In the genomic region with DNA sequence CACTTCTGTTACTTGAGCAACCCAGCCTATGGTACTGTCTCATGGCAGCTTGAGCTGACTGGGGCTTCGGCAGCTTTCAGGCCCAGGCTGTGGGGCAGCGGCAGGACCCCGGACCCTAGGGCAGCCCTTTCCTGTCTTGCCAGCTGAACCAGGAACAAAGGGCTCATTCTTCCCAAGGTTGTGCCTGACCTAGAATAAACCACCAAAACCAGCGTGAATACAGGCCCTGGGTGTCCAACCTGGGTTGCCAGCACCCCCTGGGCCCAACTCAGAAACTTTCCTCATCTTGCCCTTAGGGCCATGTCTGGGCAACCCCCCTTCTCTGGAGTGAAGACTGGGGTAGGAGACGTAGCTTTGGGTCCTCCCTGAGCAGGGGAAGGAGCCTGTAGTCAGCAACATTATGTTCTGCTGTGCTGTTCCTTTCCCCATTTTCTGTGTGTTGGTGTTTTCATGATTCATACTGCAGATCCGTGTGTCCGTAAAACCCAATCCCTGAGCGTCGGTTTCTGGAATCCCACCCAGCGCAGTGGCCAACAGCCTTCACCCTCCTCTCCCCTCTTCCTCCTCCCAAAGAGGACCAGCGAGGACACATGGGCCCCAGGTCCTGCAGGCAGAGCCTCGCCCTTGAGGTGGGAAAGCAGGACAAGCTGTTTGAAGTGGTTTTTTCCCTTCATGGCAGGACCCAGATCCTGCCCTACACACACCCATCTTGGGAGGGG, we compare ENCODE assay signal across 16 cellular contexts. TPM values are rescaled to one million over a fixed set of nuclear protein-coding genes. Genes with fewer than 3 reads are reported as not detected.
DNase-seq lines count a peak whose midpoint lies in the region; ATAC-seq and TF ChIP-seq lines count a peak whose summit lies in the region.
"Had no signal": no experiment of that assay in that cellular context is flagged by ENCODE, and none has a peak within 500 bp of the region (broad histone marks: within the 10 kb centered on the region; RNA-seq: fewer than 3 reads in every experiment).

No MANE protein-coding gene starts in this region.

- no peaks in the 10 kb centered on the region for H3K9me3 Mint-ChIP-seq in activated T-cell treated with anti-CD3 and anti-CD28 coated beads, Interleukin-2, amount 50 U/mL, for 24 hours
- H3K9me3 Mint-ChIP-seq in osteocyte (ENCODE audit: unreplicated experiment), result no peaks in the 10 kb centered on the region
- H3K9me3 Mint-ChIP-seq: activated B cell treated with CpG ODN at 0.5 μM for 24 hours had no signal

- TF ChIP-seq CTCF in dorsolateral prefrontal cortex (IDR thresholded peaks at IDR 0.05 in 54 of 56, conservative IDR thresholded peaks at IDR 0.05 in 2 of 56; ENCODE audit: low read depth in 1 of 56, partially characterized antibody in 56 of 56), result no peak
- no peak for TF ChIP-seq CTCF in osteocyte (IDR thresholded peaks at IDR 0.05)

- H3K9ac ChIP-seq in HUES48 (ENCODE audit: low read depth, low read length), result no peak overlapping the region
- H3K9ac ChIP-seq: parathyroid adenoma, SK-N-SH had no signal

- no peaks in the 10 kb centered on the region for H3K4me1 ChIP-seq in HUES48 (ENCODE audit: control insufficient read depth, insufficient read depth, low read length)
- H3K4me1 ChIP-seq: parathyroid adenoma, upper lobe of left lung had no signal

- H3K36me3 ChIP-seq in HUES48 (ENCODE audit: control insufficient read depth, insufficient read depth, low read length), result peaks cover 41% of the 10 kb centered on the region

- H3K4me3 Mint-ChIP-seq in activated T-cell treated with anti-CD3 and anti-CD28 coated beads, Interleukin-2, amount 50 U/mL, for 24 hours, result no peak overlapping the region
- no peak overlapping the region for H3K4me3 Mint-ChIP-seq in osteocyte (ENCODE audit: unreplicated experiment)
- H3K4me3 Mint-ChIP-seq: activated B cell treated with CpG ODN at 0.5 μM for 24 hours had no signal

- H3K4me3 ChIP-seq in HUES48 (ENCODE audit: low read depth, low read length) (no peak overlapping the region), dorsolateral prefrontal cortex (no peak overlapping the region)
- H3K4me3 ChIP-seq: upper lobe of left lung had no signal

- no peaks in the 10 kb centered on the region for H3K9me3 ChIP-seq in HUES48 (ENCODE audit: control insufficient read depth, insufficient read depth, low read length)
- H3K9me3 ChIP-seq: SK-N-SH, upper lobe of left lung had no signal

- H3K27ac Mint-ChIP-seq in activated T-cell treated with anti-CD3 and anti-CD28 coated beads, Interleukin-2, amount 50 U/mL, for 24 hours, result peak overlapping the region; percentile 20
- peak overlapping the region; percentile 66 for H3K27ac Mint-ChIP-seq in osteocyte (ENCODE audit: unreplicated experiment)
- H3K27ac Mint-ChIP-seq: activated B cell treated with CpG ODN at 0.5 μM for 24 hours had no signal

- ATAC-seq in HG03175 (IDR thresholded peaks at IDR 0.05; ENCODE audit: unreplicated experiment), result no peak

- intact Hi-C loops in dorsolateral prefrontal cortex (cut with DNase I), result no loop called here

- H3K27ac ChIP-seq in HUES48 (ENCODE audit: low read depth, low read length) (peak overlapping the region; percentile 9), dorsolateral prefrontal cortex (peak overlapping the region in 45 of 59 donors; percentile 4 to 75 (median 47))
- H3K27ac ChIP-seq: parathyroid adenoma, upper lobe of left lung had no signal

- H3K27me3 ChIP-seq in HUES48 (ENCODE audit: control insufficient read depth, insufficient read depth, low read length), result no peaks in the 10 kb centered on the region
- H3K27me3 ChIP-seq in dorsolateral prefrontal cortex, result no peaks in the 10 kb centered on the region
- H3K27me3 ChIP-seq: upper lobe of left lung had no signal

- peaks cover 5% of the 10 kb centered on the region for H3K4me1 Mint-ChIP-seq in activated T-cell treated with anti-CD3 and anti-CD28 coated beads, Interleukin-2, amount 50 U/mL, for 24 hours (ENCODE audit: low read depth)
- H3K4me1 Mint-ChIP-seq in osteocyte (ENCODE audit: unreplicated experiment), result peaks cover 6% of the 10 kb centered on the region

- H3K27me3 Mint-ChIP-seq in activated T-cell treated with anti-CD3 and anti-CD28 coated beads, Interleukin-2, amount 50 U/mL, for 24 hours, result no peaks in the 10 kb centered on the region
- H3K27me3 Mint-ChIP-seq in osteocyte (ENCODE audit: unreplicated experiment), result no peaks in the 10 kb centered on the region
- H3K27me3 Mint-ChIP-seq: activated B cell treated with CpG ODN at 0.5 μM for 24 hours had no signal

- H3K36me3 Mint-ChIP-seq in activated T-cell treated with anti-CD3 and anti-CD28 coated beads, Interleukin-2, amount 50 U/mL, for 24 hours (ENCODE audit: low read depth), result peaks cover 49% of the 10 kb centered on the region
- peaks cover 20% of the 10 kb centered on the region for H3K36me3 Mint-ChIP-seq in osteocyte (ENCODE audit: unreplicated experiment)

- DNase-seq in activated T-cell treated with anti-CD3 and anti-CD28 coated beads, Interleukin-2, amount 50 U/mL, for 24 hours, result no peak
- DNase-seq in activated T-cell treated with anti-CD3 and anti-CD28 coated beads, Interleukin-2, amount 50 U/mL, for 48 hours, result no peak
- DNase-seq in dorsolateral prefrontal cortex (peak in 1 of 10 donors; percentile 23), osteocyte (ENCODE audit: extremely low spot score, unreplicated experiment) (no peak), AG08396 (ENCODE audit: low spot score) (no peak), C1 segment of cervical spinal cord (lab: John Stamatoyannopoulos, UW) (no peak)
- DNase-seq: activated B cell treated with CpG ODN at 0.5 μM for 24 hours; hypothalamus; Kasumi-1; NCI-H1930; SK-N-SH; stimulated activated CD4-positive, alpha-beta T cell treated with anti-CD3 and anti-CD28 coated beads, Interleukin-15, amount 100 ng/mL, for 24 hours had no signal

RNA-seq across cellular contexts. Expression of gene TKT, which starts 33.5 kb away (rescaled TPM):
- total RNA-seq in dorsolateral prefrontal cortex, result 100 to 1,000 TPM; 130 to 245 (median 170) TPM
- total RNA-seq in osteocyte, result 480 and 494 TPM in 2 replicates
